ENCODE assay signal across 1 cellular context in the genomic region with DNA sequence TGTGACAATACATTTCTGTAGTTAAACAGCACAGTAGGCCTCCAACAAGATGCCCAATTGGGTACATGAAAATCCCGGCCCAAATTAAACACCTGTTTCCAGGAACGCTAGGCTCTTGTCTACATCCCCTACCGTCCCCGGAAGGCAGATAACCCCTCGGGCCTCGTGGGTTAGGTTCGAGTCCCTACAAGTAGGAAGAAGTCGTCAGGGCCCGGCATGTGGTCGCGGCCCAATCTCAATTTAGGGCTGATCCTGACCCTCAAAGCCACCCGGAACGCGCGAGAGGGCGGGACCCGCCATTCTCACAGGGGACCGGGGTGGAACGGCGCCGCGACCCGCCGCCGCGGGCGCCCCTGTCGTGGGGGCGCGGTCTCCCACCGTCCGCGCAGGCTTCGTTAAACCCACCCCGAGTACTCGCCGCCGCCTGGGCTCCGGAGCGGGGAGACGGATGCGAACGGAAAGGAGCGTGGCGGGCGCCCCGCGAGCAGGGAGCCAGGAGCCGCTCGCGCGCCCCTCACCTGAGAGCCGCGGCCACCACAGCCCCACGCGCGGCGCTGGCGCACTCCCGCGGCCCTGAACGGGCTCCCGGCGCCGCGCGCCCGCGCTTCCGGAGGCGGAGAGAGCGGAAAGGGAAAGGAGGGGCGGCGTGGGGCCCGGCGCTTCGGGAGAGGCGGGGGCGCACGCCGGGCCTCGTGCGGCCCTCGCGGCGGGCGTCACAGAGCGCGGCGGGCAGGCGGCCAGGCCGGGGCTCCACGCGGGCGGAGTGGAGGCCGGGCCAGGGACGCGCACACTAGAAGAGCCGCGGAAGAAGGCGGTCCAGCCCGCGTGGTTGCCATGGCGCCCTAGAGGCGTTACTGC.
TF ChIP-seq lines count a peak whose summit lies in the region.

Gene CFAP97, minus strand, starts transcription at position 621 of the 858 bp plus-strand sequence. CDS start 12,804 bp downstream, outside the sequence.

TF ChIP-seq in K562, 482 proteins besides CTCF, POLR2A, EP300 and RAD21 (continued from another document and continues in another):
- peak; percentile 26; the same call in 1 of the 2 replicates for TF ChIP-seq ETV5 (CRISPR knock-in tag; IDR thresholded peaks at IDR 0.05; ENCODE audit: low read depth)
- peak; percentile 87 for TF ChIP-seq HMGN3 (IDR thresholded peaks at IDR 0.05; ENCODE audit: borderline replicate concordance, extremely low read depth, insufficient read length, low read depth, low read length)
- 0 out of 4 replicates have a peak, but pooled peaks of 1 of the 2 experiments have one; percentile 10 for TF ChIP-seq ZMIZ1 (IDR thresholded peaks at IDR 0.05; ENCODE audit: low read depth in 2 of 2, low read length in 2 of 2)
- TF ChIP-seq, protein P1, sequence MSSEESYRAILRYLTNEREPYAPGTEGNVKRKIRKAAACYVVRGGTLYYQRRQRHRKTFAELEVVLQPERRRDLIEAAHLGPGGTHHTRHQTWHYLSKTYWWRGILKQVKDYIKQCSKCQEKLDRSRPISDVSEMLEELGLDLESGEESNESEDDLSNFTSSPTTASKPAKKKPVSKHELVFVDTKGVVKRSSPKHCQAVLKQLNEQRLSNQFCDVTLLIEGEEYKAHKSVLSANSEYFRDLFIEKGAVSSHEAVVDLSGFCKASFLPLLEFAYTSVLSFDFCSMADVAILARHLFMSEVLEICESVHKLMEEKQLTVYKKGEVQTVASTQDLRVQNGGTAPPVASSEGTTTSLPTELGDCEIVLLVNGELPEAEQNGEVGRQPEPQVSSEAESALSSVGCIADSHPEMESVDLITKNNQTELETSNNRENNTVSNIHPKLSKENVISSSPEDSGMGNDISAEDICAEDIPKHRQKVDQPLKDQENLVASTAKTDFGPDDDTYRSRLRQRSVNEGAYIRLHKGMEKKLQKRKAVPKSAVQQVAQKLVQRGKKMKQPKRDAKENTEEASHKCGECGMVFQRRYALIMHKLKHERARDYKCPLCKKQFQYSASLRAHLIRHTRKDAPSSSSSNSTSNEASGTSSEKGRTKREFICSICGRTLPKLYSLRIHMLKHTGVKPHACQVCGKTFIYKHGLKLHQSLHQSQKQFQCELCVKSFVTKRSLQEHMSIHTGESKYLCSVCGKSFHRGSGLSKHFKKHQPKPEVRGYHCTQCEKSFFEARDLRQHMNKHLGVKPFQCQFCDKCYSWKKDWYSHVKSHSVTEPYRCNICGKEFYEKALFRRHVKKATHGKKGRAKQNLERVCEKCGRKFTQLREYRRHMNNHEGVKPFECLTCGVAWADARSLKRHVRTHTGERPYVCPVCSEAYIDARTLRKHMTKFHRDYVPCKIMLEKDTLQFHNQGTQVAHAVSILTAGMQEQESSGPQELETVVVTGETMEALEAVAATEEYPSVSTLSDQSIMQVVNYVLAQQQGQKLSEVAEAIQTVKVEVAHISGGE (CRISPR knock-in tag; IDR thresholded peaks at IDR 0.05): peak in 1 of 3 experiments; percentile 55; a peak in 1 of 6 replicates
- no peak for TF ChIP-seq ZNF217 (CRISPR knock-in tag; IDR thresholded peaks at IDR 0.05)
- no peak for TF ChIP-seq POLR3G (IDR thresholded peaks at IDR 0.05; ENCODE audit: extremely low read depth, insufficient read length, insufficient replicate concordance)
- no peak for TF ChIP-seq DNMT1 (IDR thresholded peaks at IDR 0.05)
- no peak for TF ChIP-seq DACH1 (IDR thresholded peaks at IDR 0.05; ENCODE audit: partially characterized antibody)
- no peak for TF ChIP-seq PBX2 (CRISPR knock-in tag; IDR thresholded peaks at IDR 0.05; ENCODE audit: low read depth)
- no peak for TF ChIP-seq PBX2 (tag; conservative IDR thresholded peaks at IDR 0.05; ENCODE audit: low read depth)
- no peak for TF ChIP-seq MEF2A (IDR thresholded peaks at IDR 0.05; ENCODE audit: control insufficient read depth, low read depth, low read length)
- TF ChIP-seq ZNF444 (CRISPR knock-in tag; IDR thresholded peaks at IDR 0.05): no peak
- no peak for TF ChIP-seq NR4A1 (CRISPR knock-in tag; IDR thresholded peaks at IDR 0.05)
- peak; percentile 59; the same call in 1 of the 2 replicates for TF ChIP-seq NR4A1 (tag; IDR thresholded peaks at IDR 0.05)
- no peak for TF ChIP-seq ZNF668 (CRISPR knock-in tag; IDR thresholded peaks at IDR 0.05)
- no peak; a peak in 1 of 4 replicates for TF ChIP-seq FOXA3 (CRISPR knock-in tag; conservative IDR thresholded peaks at IDR 0.05 in 1 of 2, IDR thresholded peaks at IDR 0.05 in 1 of 2)
- TF ChIP-seq FOXJ2 (tag; IDR thresholded peaks at IDR 0.05): no peak
- TF ChIP-seq NR3C1 (CRISPR knock-in tag; IDR thresholded peaks at IDR 0.05): 0 out of 2 replicates have a peak, but pooled peaks have one; percentile 57
- peak; percentile 39 for TF ChIP-seq TBP (optimal IDR thresholded peaks at IDR 0.05; ENCODE audit: low read depth, low read length)
- TF ChIP-seq GTF2E2 (tag; IDR thresholded peaks at IDR 0.05): no peak
- peak; percentile 45 for TF ChIP-seq KDM5B (IDR thresholded peaks at IDR 0.05; ENCODE audit: insufficient replicate concordance, low read depth, low read length)
- TF ChIP-seq, protein P2, sequence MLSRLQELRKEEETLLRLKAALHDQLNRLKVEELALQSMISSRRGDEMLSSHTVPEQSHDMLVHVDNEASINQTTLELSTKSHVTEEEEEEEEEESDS (CRISPR knock-in tag; IDR thresholded peaks at IDR 0.05): no peak
- TF ChIP-seq ZNF609 (CRISPR knock-in tag; IDR thresholded peaks at IDR 0.05; ENCODE audit: borderline replicate concordance): no peak
- TF ChIP-seq TEAD4 (IDR thresholded peaks at IDR 0.05; ENCODE audit: low read length): peak; percentile 10; the same call in 1 of the 2 replicates
- TF ChIP-seq TEAD4 (CRISPR knock-in tag; IDR thresholded peaks at IDR 0.05; ENCODE audit: borderline replicate concordance): 0 out of 2 replicates have a peak, but pooled peaks have one; percentile 57
- no peak for TF ChIP-seq SMARCC2 (IDR thresholded peaks at IDR 0.05; ENCODE audit: low read depth)
- TF ChIP-seq, protein P3, sequence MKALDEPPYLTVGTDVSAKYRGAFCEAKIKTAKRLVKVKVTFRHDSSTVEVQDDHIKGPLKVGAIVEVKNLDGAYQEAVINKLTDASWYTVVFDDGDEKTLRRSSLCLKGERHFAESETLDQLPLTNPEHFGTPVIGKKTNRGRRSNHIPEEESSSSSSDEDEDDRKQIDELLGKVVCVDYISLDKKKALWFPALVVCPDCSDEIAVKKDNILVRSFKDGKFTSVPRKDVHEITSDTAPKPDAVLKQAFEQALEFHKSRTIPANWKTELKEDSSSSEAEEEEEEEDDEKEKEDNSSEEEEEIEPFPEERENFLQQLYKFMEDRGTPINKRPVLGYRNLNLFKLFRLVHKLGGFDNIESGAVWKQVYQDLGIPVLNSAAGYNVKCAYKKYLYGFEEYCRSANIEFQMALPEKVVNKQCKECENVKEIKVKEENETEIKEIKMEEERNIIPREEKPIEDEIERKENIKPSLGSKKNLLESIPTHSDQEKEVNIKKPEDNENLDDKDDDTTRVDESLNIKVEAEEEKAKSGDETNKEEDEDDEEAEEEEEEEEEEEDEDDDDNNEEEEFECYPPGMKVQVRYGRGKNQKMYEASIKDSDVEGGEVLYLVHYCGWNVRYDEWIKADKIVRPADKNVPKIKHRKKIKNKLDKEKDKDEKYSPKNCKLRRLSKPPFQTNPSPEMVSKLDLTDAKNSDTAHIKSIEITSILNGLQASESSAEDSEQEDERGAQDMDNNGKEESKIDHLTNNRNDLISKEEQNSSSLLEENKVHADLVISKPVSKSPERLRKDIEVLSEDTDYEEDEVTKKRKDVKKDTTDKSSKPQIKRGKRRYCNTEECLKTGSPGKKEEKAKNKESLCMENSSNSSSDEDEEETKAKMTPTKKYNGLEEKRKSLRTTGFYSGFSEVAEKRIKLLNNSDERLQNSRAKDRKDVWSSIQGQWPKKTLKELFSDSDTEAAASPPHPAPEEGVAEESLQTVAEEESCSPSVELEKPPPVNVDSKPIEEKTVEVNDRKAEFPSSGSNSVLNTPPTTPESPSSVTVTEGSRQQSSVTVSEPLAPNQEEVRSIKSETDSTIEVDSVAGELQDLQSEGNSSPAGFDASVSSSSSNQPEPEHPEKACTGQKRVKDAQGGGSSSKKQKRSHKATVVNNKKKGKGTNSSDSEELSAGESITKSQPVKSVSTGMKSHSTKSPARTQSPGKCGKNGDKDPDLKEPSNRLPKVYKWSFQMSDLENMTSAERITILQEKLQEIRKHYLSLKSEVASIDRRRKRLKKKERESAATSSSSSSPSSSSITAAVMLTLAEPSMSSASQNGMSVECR (CRISPR knock-in tag; IDR thresholded peaks at IDR 0.05): peak; percentile 53; the same call in 1 of the 2 replicates
- no peak for TF ChIP-seq ZFP30 (CRISPR knock-in tag; IDR thresholded peaks at IDR 0.05; ENCODE audit: borderline replicate concordance)
- TF ChIP-seq, protein P4, sequence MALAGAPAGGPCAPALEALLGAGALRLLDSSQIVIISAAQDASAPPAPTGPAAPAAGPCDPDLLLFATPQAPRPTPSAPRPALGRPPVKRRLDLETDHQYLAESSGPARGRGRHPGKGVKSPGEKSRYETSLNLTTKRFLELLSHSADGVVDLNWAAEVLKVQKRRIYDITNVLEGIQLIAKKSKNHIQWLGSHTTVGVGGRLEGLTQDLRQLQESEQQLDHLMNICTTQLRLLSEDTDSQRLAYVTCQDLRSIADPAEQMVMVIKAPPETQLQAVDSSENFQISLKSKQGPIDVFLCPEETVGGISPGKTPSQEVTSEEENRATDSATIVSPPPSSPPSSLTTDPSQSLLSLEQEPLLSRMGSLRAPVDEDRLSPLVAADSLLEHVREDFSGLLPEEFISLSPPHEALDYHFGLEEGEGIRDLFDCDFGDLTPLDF (CRISPR knock-in tag; IDR thresholded peaks at IDR 0.05): no peak
- TF ChIP-seq BHLHE40 (IDR thresholded peaks at IDR 0.05; ENCODE audit: low read length): peak; percentile 48; the same call in 1 of the 2 replicates
